Comparison of ENCODE assay signal across 9 cellular contexts in the genomic region with DNA sequence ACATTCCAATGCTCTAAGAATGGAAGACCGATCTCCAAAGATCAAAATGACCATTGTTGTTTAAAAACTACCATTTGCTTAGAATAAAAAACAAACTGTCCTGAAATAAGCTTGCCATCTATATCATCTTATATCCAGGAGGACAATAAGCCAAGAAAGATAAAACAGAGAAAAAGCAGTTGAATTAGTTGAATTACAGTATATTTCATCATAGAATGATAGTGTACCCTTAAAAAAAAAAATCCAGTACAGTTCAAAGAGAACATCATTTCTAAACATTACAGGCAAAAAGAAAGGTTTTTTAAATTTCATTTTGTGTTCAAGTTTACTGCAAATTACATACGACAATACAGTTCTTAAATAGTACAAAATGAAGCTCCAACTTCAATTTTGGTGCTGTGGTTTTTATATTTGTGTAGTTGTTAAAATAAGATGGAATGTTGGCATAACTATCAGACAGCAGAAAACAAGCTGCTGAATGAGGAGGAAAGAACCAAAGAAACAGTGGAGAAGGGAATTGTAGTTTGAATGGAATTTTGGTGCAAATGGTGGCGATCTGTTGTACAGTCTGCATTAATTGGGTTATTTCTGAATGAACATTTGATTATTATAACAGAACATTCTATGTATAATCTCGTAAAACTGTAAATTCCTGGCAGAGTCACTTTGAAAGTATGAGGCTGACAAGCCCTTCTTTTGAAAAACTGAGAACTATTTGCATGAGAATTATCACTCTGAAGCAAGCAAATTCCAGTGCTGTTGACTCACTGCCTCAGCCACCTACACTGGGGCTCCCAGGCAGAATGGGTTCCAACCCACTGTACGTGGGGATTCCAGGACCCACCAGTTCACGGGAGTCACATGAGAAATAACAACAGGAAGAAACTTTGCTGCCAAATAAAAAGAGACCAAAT. TPM values are rescaled to one million over a fixed set of nuclear protein-coding genes. Genes with fewer than 3 reads are reported as not detected.
DNase-seq lines count a peak whose midpoint lies in the region; TF ChIP-seq lines count a peak whose summit lies in the region.
"Had no signal": no experiment of that assay in that cellular context is flagged by ENCODE, and none has a peak within 500 bp of the region (broad histone marks: within the 10 kb centered on the region; RNA-seq: fewer than 3 reads in every experiment).

No MANE protein-coding gene starts in this region.

- H3K9me2 ChIP-seq in Karpas-422 (replicated peaks; ENCODE audit: insufficient read depth, low read length): no peaks in the 10 kb centered on the region

- H3K9me3 ChIP-seq in testis (no peaks in the 10 kb centered on the region), Karpas-422 (ENCODE audit: low read length) (no peaks in the 10 kb centered on the region)

- peak; percentile 21 for DNase-seq in HPDE6-E6E7 (ENCODE audit: extremely low spot score)
- peak; percentile 90 for DNase-seq in amniotic epithelial cell (ENCODE audit: low read depth)
- DNase-seq in iPS DF 19.7 (ENCODE audit: low read depth, low spot score): peak; percentile 42
- DNase-seq in testis: peak; percentile 37
- no peak for DNase-seq in Karpas-422
- DNase-seq in germinal center (ENCODE audit: low spot score): no peak
- DNase-seq in OCI-M2 (lab: John Stamatoyannopoulos, UW; ENCODE audit: unreplicated experiment): no peak
- DNase-seq: activated naive CD8-positive, alpha-beta T cell treated with anti-CD3 and anti-CD28 coated beads, Interleukin-2, amount 10 ng/mL, durations not matched to agents 7 days and 5 days; stimulated activated naive B cell treated with anti-CD40 and anti-IgM and Interleukin-4, amounts not matched to agents 10 μg/mL and 1 μg/mL and 100 μg/mL, for 72 hours had no signal

- H2AFZ ChIP-seq in Karpas-422 (ENCODE audit: low read length): no peak overlapping the region

- H3K27me3 ChIP-seq in testis (no peaks in the 10 kb centered on the region), Karpas-422 (ENCODE audit: low read length) (no peaks in the 10 kb centered on the region)

- H3K4me3 ChIP-seq in testis (no peak overlapping the region), Karpas-422 (ENCODE audit: low read length) (no peak overlapping the region)

- no peak overlapping the region for H3K9ac ChIP-seq in Karpas-422 (ENCODE audit: low read length)

- H3K36me3 ChIP-seq in testis (ENCODE audit: low read depth, missing control alignments) (no peaks in the 10 kb centered on the region), Karpas-422 (ENCODE audit: insufficient read depth, low read length) (no peaks in the 10 kb centered on the region)

- no peak overlapping the region for H3K4me2 ChIP-seq in Karpas-422 (ENCODE audit: low read depth, low read length, poor library complexity, severe bottlenecking)

- H3K4me1 ChIP-seq in testis (no peaks in the 10 kb centered on the region), Karpas-422 (ENCODE audit: low read length) (no peaks in the 10 kb centered on the region)

- TF ChIP-seq CTCF in testis (IDR thresholded peaks at IDR 0.05): no peak

- H3K27ac ChIP-seq in testis (no peak overlapping the region), Karpas-422 (ENCODE audit: low read length) (no peak overlapping the region)

- WGBS in testis, 2 donors: 42 to 50% methylated on average over 6 of the region's 6 CpGs

- intact Hi-C loops in testis (cut with DNase I; ENCODE audit: low total_unique reads): no loop called here

- no peaks in the 10 kb centered on the region for H4K20me1 ChIP-seq in Karpas-422 (ENCODE audit: insufficient read depth, low read depth, low read length)

- H3K79me2 ChIP-seq in Karpas-422 (ENCODE audit: low read length): no peaks in the 10 kb centered on the region

- no peak for TF ChIP-seq POLR2A in testis (IDR thresholded peaks at IDR 0.05)

RNA-seq across cellular contexts. Expression of gene LHFPL6, which starts 37.7 kb away (rescaled TPM):
- total RNA-seq in testis: 10 to 100 TPM; 37.3 to 52.1 TPM
- 65.5 TPM for polyA plus RNA-seq in testis (ENCODE audit: insufficient read depth, low read depth, low replicate concordance)
- total RNA-seq in Karpas-422 (2014; rRNA removed; shearing (Covaris generic); ENCODE audit: low replicate concordance): not detected in 2 replicates

Comparison
In these comparisons a context has a peak if more than half of its experiments do, and no peak if none do; other contexts are left out.
1. DNase-seq: peak in HPDE6-E6E7 (single experiment), amniotic epithelial cell (single experiment), iPS DF 19.7 (single experiment) and testis (single experiment); none in Karpas-422 (single experiment), germinal center (single experiment) and OCI-M2 (single experiment).
2. RNA of gene LHFPL6, which starts 37.7 kb away (total RNA-seq): 37.3 to 52.1 TPM in testis; not detected in Karpas-422; every median in the first group is over 10 times any median in the second.